In the genomic region with DNA sequence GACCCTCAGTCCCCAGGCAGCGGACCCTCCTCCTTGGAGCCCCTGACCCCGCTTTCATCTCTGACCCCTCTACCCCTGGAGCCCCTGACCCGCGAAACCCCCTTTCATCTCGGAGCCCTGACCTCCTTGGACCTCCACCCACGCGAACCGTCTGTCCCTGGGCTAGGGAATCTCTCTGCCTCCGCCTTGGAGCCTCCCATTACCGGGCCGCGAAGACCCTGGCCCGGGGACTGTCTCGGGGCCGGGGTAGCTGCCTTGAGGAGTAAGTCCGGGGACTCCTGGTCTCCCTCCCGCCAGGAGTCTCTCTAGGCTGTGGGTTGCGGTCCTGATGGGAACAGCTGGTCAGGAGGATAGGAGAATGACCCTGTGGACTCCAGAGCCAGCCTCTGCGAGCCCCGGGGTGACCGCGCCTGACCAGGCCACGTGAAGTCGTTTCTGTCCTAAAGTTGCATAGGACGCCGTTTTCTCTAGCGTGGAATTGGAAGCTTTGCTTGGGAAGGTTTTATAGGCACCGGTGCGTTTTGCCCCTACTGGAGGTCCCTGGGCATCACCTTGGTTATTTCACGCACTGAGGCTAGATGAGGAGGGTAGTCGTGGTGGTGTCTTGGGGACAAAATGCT, we compare ENCODE assay signal across 8 cellular contexts. TPM values are rescaled to one million over a fixed set of nuclear protein-coding genes. Genes with fewer than 3 reads are reported as not detected.
A peak's percentile ranks its signal among the peaks of the same experiment; 100 is the strongest.
DNase-seq lines count a peak whose midpoint lies in the region; ATAC-seq and TF ChIP-seq lines count a peak whose summit lies in the region.

No MANE protein-coding gene starts in this region.

- DNase-seq in Caco-2 (peak in 1 of 2 experiments; percentile 43), breast epithelium (ENCODE audit: low spot score in 2 of 2) (no peak), mesothelial cell of epicardium (ENCODE audit: low spot score in 2 of 2, unreplicated experiment in 2 of 2) (no peak), GM19240 (ENCODE audit: insufficient read length, low spot score) (no peak), SK-N-DZ (ENCODE audit: low spot score) (no peak)

- H3K27ac Mint-ChIP-seq in Caco-2 (ENCODE audit: unreplicated experiment) (peak overlapping the region; percentile 89), mesothelial cell of epicardium (peak overlapping the region; percentile 93)

- POLR2A ChIA-PET in Caco-2 (lab: Charles Lee) = interaction anchor here (1.1 kb wide), 1 partner anchor 44 kb away, joined by 3 read pairs; no protein-coding TSS in a partner anchor

- no peaks in the 10 kb centered on the region for H3K9me3 ChIP-seq in Caco-2
- no peaks in the 10 kb centered on the region for H3K9me3 ChIP-seq in KOPT-K1 (ENCODE audit: insufficient read depth, low read length, poor library complexity, severe bottlenecking)
- H3K9me3 ChIP-seq in breast epithelium = no peaks in the 10 kb centered on the region

- ATAC-seq in activated CD4-positive, CD25-positive, alpha-beta regulatory T cell treated with anti-CD3 and anti-CD28 coated beads, Interleukin-2, amount 50 U/mL, for 24 hours = no peak
- no peak for ATAC-seq in GM19452 (IDR thresholded peaks at IDR 0.05; ENCODE audit: unreplicated experiment)

- peak overlapping the region; percentile 83 for H3K4me3 ChIP-seq in Caco-2 (ENCODE audit: low read depth, low read length)
- H3K4me3 ChIP-seq in breast epithelium = peak overlapping the region; percentile 76 to 92 (median 88)

- intact Hi-C loops in Caco-2 (cut with micrococcal nuclease; ENCODE audit: unreplicated experiment) (loop anchor here (2.0 kb wide), 1 partner anchor 76 kb away; no protein-coding TSS in a partner anchor), breast epithelium (cut with DNase I; ENCODE audit: low total_unique reads) (no loop called here)

- peaks cover 27% of the 10 kb centered on the region for H3K4me1 Mint-ChIP-seq in Caco-2 (ENCODE audit: low read depth, unreplicated experiment)
- H3K4me1 Mint-ChIP-seq in mesothelial cell of epicardium = peaks cover 29% of the 10 kb centered on the region

- H3K27ac ChIP-seq in KOPT-K1 (ENCODE audit: low read depth, low read length, poor library complexity, severe bottlenecking) (peak overlapping the region; percentile 97), breast epithelium (peak overlapping the region; percentile 42 to 98)

- H3K27me3 ChIP-seq in Caco-2 (replicated peaks; ENCODE audit: control insufficient read depth, insufficient read depth, low read length) = no peaks in the 10 kb centered on the region
- no peaks in the 10 kb centered on the region for H3K27me3 ChIP-seq in breast epithelium

- peaks cover 19% of the 10 kb centered on the region for H3K4me1 ChIP-seq in Caco-2
- H3K4me1 ChIP-seq in breast epithelium = no peaks in the 10 kb centered on the region

- no peaks in the 10 kb centered on the region; the same call in 1 of the 2 replicates for H3K36me3 ChIP-seq in Caco-2 (ENCODE audit: control insufficient read depth, insufficient read depth, low read length)
- no peaks in the 10 kb centered on the region for H3K36me3 ChIP-seq in KOPT-K1 (ENCODE audit: insufficient read depth, low read length)
- H3K36me3 ChIP-seq in breast epithelium = no peaks in the 10 kb centered on the region

- TF ChIP-seq POLR2A in breast epithelium (IDR thresholded peaks at IDR 0.05) = no peak

- no peaks in the 10 kb centered on the region for H3K9me3 Mint-ChIP-seq in Caco-2 (ENCODE audit: unreplicated experiment)
- no peaks in the 10 kb centered on the region for H3K9me3 Mint-ChIP-seq in mesothelial cell of epicardium

- TF ChIP-seq CTCF in Caco-2 (IDR thresholded peaks at IDR 0.05; ENCODE audit: insufficient read depth in 1 of 2, low read depth in 1 of 2, low read length in 1 of 2, severe bottlenecking in 1 of 2, unreplicated experiment in 1 of 2) (peak; percentile 8 to 10), breast epithelium (IDR thresholded peaks at IDR 0.05) (peak in 1 of 3 donors; percentile 33), mesothelial cell of epicardium (IDR thresholded peaks at IDR 0.05; ENCODE audit: unreplicated experiment) (no peak)

- H3K36me3 Mint-ChIP-seq in Caco-2 (ENCODE audit: insufficient read depth, unreplicated experiment) = peaks cover 18% of the 10 kb centered on the region
- no peaks in the 10 kb centered on the region for H3K36me3 Mint-ChIP-seq in mesothelial cell of epicardium

- no TSS peak for BruUV-seq in Caco-2 (replicated peaks; lab: Mats Ljungman, UMichigan)

- peak overlapping the region; percentile 94 for H3K4me3 Mint-ChIP-seq in Caco-2 (ENCODE audit: unreplicated experiment)
- peak overlapping the region; percentile 96 for H3K4me3 Mint-ChIP-seq in mesothelial cell of epicardium

- CTCF ChIA-PET in Caco-2 (lab: Charles Lee) = interaction anchor here (0.9 to 2.3 kb wide), 4 partner anchors 17 to 160 kb away, joined by 3 to 18 read pairs (median 4); no protein-coding TSS in a partner anchor

- H3K27me3 Mint-ChIP-seq in Caco-2 (ENCODE audit: insufficient read depth, unreplicated experiment) = no peaks in the 10 kb centered on the region
- peaks cover 12% of the 10 kb centered on the region for H3K27me3 Mint-ChIP-seq in mesothelial cell of epicardium (ENCODE audit: low read depth)

RNA-seq across cellular contexts. Expression of a gene that starts 0.8 kb away (rescaled TPM):
- total RNA-seq in Caco-2 (2022) (54.0 and 57.6 TPM in 2 replicates), breast epithelium (10 to 100 TPM; 48.5 to 57.3 (median 48.7) TPM), mesothelial cell of epicardium (54.5 to 58.2 TPM (median 56.3 TPM) in 3 replicates)
- 69.7 and 78.5 TPM in 2 replicates for polyA plus RNA-seq in SK-N-DZ (2014; cell fraction: cytosol; rRNA removed)
- polyA plus RNA-seq in SK-N-DZ (2014; cell fraction: nucleus; rRNA removed) = 38.1 and 38.4 TPM in 2 replicates
